Comparison of ENCODE assay signal across 17 cellular contexts in the genomic region with DNA sequence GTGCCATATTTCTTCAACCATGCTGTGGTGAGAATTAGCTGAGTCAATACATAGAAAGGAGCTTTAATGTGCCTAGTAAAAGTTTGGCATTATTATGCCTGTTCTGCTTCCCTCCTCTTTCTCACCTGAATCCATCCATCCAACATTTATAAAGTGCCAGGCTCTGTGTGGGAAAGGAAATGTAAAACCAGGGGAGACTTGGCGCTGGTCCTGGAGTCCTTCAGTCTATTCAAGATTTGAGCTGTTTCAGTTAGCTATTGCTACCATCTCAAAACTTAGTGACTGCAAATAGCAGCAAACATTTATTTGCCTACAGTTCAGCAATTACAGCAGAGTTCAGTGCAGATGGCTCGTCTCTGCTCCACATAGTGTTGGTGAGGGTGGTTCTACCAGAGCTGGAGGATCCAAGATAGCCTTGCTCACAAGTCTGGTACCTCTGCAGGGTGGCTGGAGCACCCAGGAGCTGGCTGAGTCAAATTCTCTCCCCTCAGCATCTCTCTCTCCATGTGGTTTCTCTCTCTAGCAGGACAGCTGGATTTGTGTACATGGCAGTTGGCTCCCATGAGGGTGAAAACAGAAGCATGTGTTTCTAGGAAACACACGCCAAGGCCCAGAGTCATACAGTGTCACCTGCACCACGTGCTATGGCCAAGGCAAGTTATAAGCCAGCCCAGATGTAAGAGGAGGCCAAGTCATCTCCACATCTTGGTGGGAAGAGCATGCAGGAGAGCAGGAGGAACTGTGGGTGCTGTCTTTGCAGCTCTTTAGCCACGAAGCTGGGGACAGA.
DNase-seq lines count a peak whose midpoint lies in the region; ATAC-seq and TF ChIP-seq lines count a peak whose summit lies in the region.
"Had no signal": no experiment of that assay in that cellular context is flagged by ENCODE, and none has a peak within 500 bp of the region (broad histone marks: within the 10 kb centered on the region; RNA-seq: fewer than 3 reads in every experiment).

No MANE protein-coding gene starts in this region.

- ATAC-seq in memory B cell (ENCODE audit: low read depth): no peak
- ATAC-seq in GM21723 (IDR thresholded peaks at IDR 0.05; ENCODE audit: unreplicated experiment): no peak
- no peak for ATAC-seq in GM21576 (IDR thresholded peaks at IDR 0.05; ENCODE audit: unreplicated experiment)

- H3K27ac Mint-ChIP-seq in memory B cell: peak overlapping the region; percentile 40

- H3K27me3 Mint-ChIP-seq in memory B cell: no peaks in the 10 kb centered on the region

- H3K27ac ChIP-seq in C4-2B: 0 out of 2 replicates have a peak overlapping the region, but pooled peaks have one; percentile 15
- H3K27ac ChIP-seq: BLaER1 treated with 17β-estradiol and CSF1 and Interleukin-3, amounts not matched to agents 10 nM and 100 nM; Peyer's patch had no signal

- H3K27me3 ChIP-seq in BE2C: no peaks in the 10 kb centered on the region
- H3K27me3 ChIP-seq: BLaER1 treated with 17β-estradiol and CSF1 and Interleukin-3, amounts not matched to agents 10 nM and 100 nM; Peyer's patch had no signal

- H3K4me1 ChIP-seq in BE2C: no peaks in the 10 kb centered on the region
- H3K4me1 ChIP-seq: Peyer's patch had no signal

- DNase-seq in HFF-Myc (ENCODE audit: extremely low read depth, low read depth) (peak; percentile 39), NCI-H69 (lab: John Stamatoyannopoulos, UW) (peak; percentile 67), memory B cell (ENCODE audit: low spot score in 2 of 2) (no peak), NOMO-1 treated with DMSO at 0.1 percent for 48 hours (lab: John Stamatoyannopoulos, UW; ENCODE audit: unreplicated experiment) (no peak), BE2C (no peak)
- DNase-seq: ACHN, H9, NCI-H1436 treated with DMSO at 0.1 percent for 48 hours, NCI-H82, Right ventricle myocardium superior, SK-N-SH, T-helper 1 cell had no signal

- H3K4me3 ChIP-seq in HFF-Myc (replicated peaks; ENCODE audit: low read depth, low read length) (no peak overlapping the region), BE2C (ENCODE audit: low read depth, low read length) (no peak overlapping the region)
- H3K4me3 ChIP-seq: BLaER1 treated with 17β-estradiol and CSF1 and Interleukin-3, amounts not matched to agents 10 nM and 100 nM; Peyer's patch had no signal

- H3K9me3 Mint-ChIP-seq in memory B cell: peaks cover 21% of the 10 kb centered on the region

- H3K4me3 Mint-ChIP-seq in memory B cell: no peak overlapping the region
- H3K4me3 Mint-ChIP-seq: H9 had no signal

- TF ChIP-seq CTCF in C4-2B (conservative IDR thresholded peaks at IDR 0.05) (no peak), HFF-Myc (IDR thresholded peaks at IDR 0.05; ENCODE audit: low read depth, low read length, missing control alignments) (no peak), BE2C (IDR thresholded peaks at IDR 0.05; ENCODE audit: low read depth, low read length) (no peak)

- H3K4me1 Mint-ChIP-seq in memory B cell: peaks cover 32% of the 10 kb centered on the region

- H3K36me3 ChIP-seq in BE2C: no peaks in the 10 kb centered on the region
- H3K36me3 ChIP-seq: BLaER1 treated with 17β-estradiol and CSF1 and Interleukin-3, amounts not matched to agents 10 nM and 100 nM; Peyer's patch had no signal

- H3K36me3 Mint-ChIP-seq in memory B cell: peaks cover 24% of the 10 kb centered on the region

- H3K9me3 ChIP-seq in BE2C: no peaks in the 10 kb centered on the region
- H3K9me3 ChIP-seq: SK-N-SH had no signal

Comparison
In these comparisons a context has a peak if more than half of its experiments do, and no peak if none do; other contexts are left out.
1. DNase-seq: peak in HFF-Myc (single experiment) and NCI-H69 (single experiment); none in memory B cell (0 of 2), NOMO-1 treated with DMSO at 0.1 percent for 48 hours (single experiment) and BE2C (single experiment).